In genomic region chr16:68244903-68245853, GRCh38 we compare ENCODE assay signal across 1 cellular context.
TF ChIP-seq lines count a peak whose summit lies in the region.

A gene with protein sequence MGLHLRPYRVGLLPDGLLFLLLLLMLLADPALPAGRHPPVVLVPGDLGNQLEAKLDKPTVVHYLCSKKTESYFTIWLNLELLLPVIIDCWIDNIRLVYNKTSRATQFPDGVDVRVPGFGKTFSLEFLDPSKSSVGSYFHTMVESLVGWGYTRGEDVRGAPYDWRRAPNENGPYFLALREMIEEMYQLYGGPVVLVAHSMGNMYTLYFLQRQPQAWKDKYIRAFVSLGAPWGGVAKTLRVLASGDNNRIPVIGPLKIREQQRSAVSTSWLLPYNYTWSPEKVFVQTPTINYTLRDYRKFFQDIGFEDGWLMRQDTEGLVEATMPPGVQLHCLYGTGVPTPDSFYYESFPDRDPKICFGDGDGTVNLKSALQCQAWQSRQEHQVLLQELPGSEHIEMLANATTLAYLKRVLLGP (plus strand): TSS chr16:68245373. CDS start chr16:68245427, 54 bp downstream.

TF ChIP-seq in K562, 482 proteins besides CTCF, POLR2A, EP300 and RAD21 (continued from another document and continues in another):
- no peak for TF ChIP-seq CEBPZ (IDR thresholded peaks at IDR 0.05; ENCODE audit: borderline replicate concordance, low read depth, low read length)
- no peak for TF ChIP-seq PURB (CRISPR knock-in tag; IDR thresholded peaks at IDR 0.05; ENCODE audit: low read depth)
- TF ChIP-seq OTX1 (CRISPR knock-in tag; IDR thresholded peaks at IDR 0.05) = no peak
- no peak for TF ChIP-seq U2AF2 (optimal IDR thresholded peaks at IDR 0.05; ENCODE audit: low read depth, low read length)
- TF ChIP-seq TBL1XR1 (IDR thresholded peaks at IDR 0.05; ENCODE audit: low read length in 2 of 2) = peak in 1 of 2 experiments; percentile 11; a peak in 1 of 4 replicates
- TF ChIP-seq PREB (CRISPR knock-in tag; IDR thresholded peaks at IDR 0.05) = no peak
- TF ChIP-seq BRF1 (IDR thresholded peaks at IDR 0.05; ENCODE audit: borderline replicate concordance, extremely low read depth, insufficient read length) = no peak
- no peak for TF ChIP-seq TCFL5 (CRISPR knock-in tag; conservative IDR thresholded peaks at IDR 0.05)
- no peak for TF ChIP-seq PCBP2 (IDR thresholded peaks at IDR 0.05; ENCODE audit: low read depth, low read length, poor library complexity, severe bottlenecking)
- TF ChIP-seq ZNF318 (IDR thresholded peaks at IDR 0.05; ENCODE audit: borderline replicate concordance in 1 of 2, low read depth in 1 of 2) = no peak
- TF ChIP-seq IFI16 (CRISPR knock-in tag; IDR thresholded peaks at IDR 0.05) = no peak
- TF ChIP-seq GATAD2A (IDR thresholded peaks at IDR 0.05) = no peak
- no peak for TF ChIP-seq POLR2AphosphoS2 (IDR thresholded peaks at IDR 0.05; ENCODE audit: low read length)
- TF ChIP-seq ZNF311 (CRISPR knock-in tag; IDR thresholded peaks at IDR 0.05) = no peak
- no peak for TF ChIP-seq ZFP36 (IDR thresholded peaks at IDR 0.05; ENCODE audit: low read depth, low read length, partially characterized antibody)
- no peak for TF ChIP-seq ZNF586 (CRISPR knock-in tag; conservative IDR thresholded peaks at IDR 0.05)
- TF ChIP-seq MTA2 (IDR thresholded peaks at IDR 0.05; ENCODE audit: low read depth) = no peak
- TF ChIP-seq, protein P1, sequence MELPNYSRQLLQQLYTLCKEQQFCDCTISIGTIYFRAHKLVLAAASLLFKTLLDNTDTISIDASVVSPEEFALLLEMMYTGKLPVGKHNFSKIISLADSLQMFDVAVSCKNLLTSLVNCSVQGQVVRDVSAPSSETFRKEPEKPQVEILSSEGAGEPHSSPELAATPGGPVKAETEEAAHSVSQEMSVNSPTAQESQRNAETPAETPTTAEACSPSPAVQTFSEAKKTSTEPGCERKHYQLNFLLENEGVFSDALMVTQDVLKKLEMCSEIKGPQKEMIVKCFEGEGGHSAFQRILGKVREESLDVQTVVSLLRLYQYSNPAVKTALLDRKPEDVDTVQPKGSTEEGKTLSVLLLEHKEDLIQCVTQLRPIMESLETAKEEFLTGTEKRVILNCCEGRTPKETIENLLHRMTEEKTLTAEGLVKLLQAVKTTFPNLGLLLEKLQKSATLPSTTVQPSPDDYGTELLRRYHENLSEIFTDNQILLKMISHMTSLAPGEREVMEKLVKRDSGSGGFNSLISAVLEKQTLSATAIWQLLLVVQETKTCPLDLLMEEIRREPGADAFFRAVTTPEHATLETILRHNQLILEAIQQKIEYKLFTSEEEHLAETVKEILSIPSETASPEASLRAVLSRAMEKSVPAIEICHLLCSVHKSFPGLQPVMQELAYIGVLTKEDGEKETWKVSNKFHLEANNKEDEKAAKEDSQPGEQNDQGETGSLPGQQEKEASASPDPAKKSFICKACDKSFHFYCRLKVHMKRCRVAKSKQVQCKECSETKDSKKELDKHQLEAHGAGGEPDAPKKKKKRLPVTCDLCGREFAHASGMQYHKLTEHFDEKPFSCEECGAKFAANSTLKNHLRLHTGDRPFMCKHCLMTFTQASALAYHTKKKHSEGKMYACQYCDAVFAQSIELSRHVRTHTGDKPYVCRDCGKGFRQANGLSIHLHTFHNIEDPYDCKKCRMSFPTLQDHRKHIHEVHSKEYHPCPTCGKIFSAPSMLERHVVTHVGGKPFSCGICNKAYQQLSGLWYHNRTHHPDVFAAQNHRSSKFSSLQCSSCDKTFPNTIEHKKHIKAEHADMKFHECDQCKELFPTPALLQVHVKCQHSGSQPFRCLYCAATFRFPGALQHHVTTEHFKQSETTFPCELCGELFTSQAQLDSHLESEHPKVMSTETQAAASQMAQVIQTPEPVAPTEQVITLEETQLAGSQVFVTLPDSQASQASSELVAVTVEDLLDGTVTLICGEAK (IDR thresholded peaks at IDR 0.05) = peak; percentile 49
- TF ChIP-seq, protein P1 (CRISPR knock-in tag; IDR thresholded peaks at IDR 0.05) = no peak
- TF ChIP-seq, protein P2, sequence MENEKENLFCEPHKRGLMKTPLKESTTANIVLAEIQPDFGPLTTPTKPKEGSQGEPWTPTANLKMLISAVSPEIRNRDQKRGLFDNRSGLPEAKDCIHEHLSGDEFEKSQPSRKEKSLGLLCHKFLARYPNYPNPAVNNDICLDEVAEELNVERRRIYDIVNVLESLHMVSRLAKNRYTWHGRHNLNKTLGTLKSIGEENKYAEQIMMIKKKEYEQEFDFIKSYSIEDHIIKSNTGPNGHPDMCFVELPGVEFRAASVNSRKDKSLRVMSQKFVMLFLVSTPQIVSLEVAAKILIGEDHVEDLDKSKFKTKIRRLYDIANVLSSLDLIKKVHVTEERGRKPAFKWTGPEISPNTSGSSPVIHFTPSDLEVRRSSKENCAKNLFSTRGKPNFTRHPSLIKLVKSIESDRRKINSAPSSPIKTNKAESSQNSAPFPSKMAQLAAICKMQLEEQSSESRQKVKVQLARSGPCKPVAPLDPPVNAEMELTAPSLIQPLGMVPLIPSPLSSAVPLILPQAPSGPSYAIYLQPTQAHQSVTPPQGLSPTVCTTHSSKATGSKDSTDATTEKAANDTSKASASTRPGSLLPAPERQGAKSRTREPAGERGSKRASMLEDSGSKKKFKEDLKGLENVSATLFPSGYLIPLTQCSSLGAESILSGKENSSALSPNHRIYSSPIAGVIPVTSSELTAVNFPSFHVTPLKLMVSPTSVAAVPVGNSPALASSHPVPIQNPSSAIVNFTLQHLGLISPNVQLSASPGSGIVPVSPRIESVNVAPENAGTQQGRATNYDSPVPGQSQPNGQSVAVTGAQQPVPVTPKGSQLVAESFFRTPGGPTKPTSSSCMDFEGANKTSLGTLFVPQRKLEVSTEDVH (IDR thresholded peaks at IDR 0.05; ENCODE audit: low read depth, partially characterized antibody) = peak; percentile 54
- TF ChIP-seq POLR3A (IDR thresholded peaks at IDR 0.05; ENCODE audit: borderline replicate concordance, extremely low read depth, insufficient read depth, insufficient read length) = no peak
- TF ChIP-seq ESRRB (CRISPR knock-in tag; IDR thresholded peaks at IDR 0.05; ENCODE audit: borderline replicate concordance) = no peak
- no peak for TF ChIP-seq BACH1 (tag; IDR thresholded peaks at IDR 0.05)
- no peak for TF ChIP-seq ZNF780A (CRISPR knock-in tag; IDR thresholded peaks at IDR 0.05)
- peak; percentile 46 for TF ChIP-seq PHF20 (IDR thresholded peaks at IDR 0.05; ENCODE audit: partially characterized antibody)
- no peak for TF ChIP-seq CBX8 (IDR thresholded peaks at IDR 0.05; ENCODE audit: borderline replicate concordance, extremely low read depth, low read depth, low read length, poor library complexity, severe bottlenecking)
